ENCODE assay signal across 1 cellular context in genomic region chrX:14003876-14004425, GRCh38.
TF ChIP-seq lines count a peak whose summit lies in the region.

No MANE protein-coding gene starts in this region.

TF ChIP-seq in GM12878, 131 proteins besides CTCF, POLR2A, EP300 and RAD21 (continued from another document):
- no peak for TF ChIP-seq SRF (IDR thresholded peaks at IDR 0.05; ENCODE audit: low read depth in 2 of 2, low read length in 2 of 2)
- no peak for TF ChIP-seq YBX1 (IDR thresholded peaks at IDR 0.05)
- TF ChIP-seq USF1 (IDR thresholded peaks at IDR 0.05; ENCODE audit: borderline replicate concordance, extremely low read length, insufficient read depth, low read depth, low read length): no peak
- TF ChIP-seq SIX5 (IDR thresholded peaks at IDR 0.05; ENCODE audit: low read depth, low read length, severe bottlenecking): no peak
